ENCODE assay signal across 2 cellular contexts in genomic region chr1:1538989-1539309, GRCh38.
TF ChIP-seq lines count a peak whose summit lies in the region.

No MANE protein-coding gene starts in this region.

TF ChIP-seq in SK-N-SH, 30 proteins besides CTCF, POLR2A, EP300 and RAD21 (continued from another document):
- TF ChIP-seq USF2 (IDR thresholded peaks at IDR 0.05; ENCODE audit: borderline replicate concordance, low read depth, low read length), result no peak
- TF ChIP-seq YY1 (IDR thresholded peaks at IDR 0.05; ENCODE audit: low read depth), result no peak
- no peak for TF ChIP-seq ELF1 (IDR thresholded peaks at IDR 0.05)
- no peak for TF ChIP-seq TAF1 (IDR thresholded peaks at IDR 0.05; ENCODE audit: borderline replicate concordance, low read depth, low read length)
- TF ChIP-seq GABPA (IDR thresholded peaks at IDR 0.05; ENCODE audit: low read depth), result no peak
- TF ChIP-seq FOSL2 (IDR thresholded peaks at IDR 0.05; ENCODE audit: borderline replicate concordance, low read depth), result no peak
- TF ChIP-seq CHD2 (IDR thresholded peaks at IDR 0.05; ENCODE audit: low read length, partially characterized antibody), result no peak

TF ChIP-seq in SK-N-SH treated with all-trans-retinoic acid at 6 μM for 48 hours, 23 proteins besides CTCF, POLR2A, EP300 and RAD21 (continued from another document):
- TF ChIP-seq POU6F1 (CRISPR knock-in tag; IDR thresholded peaks at IDR 0.05; ENCODE audit: borderline replicate concordance, low read depth) (no peak), CREB5 (CRISPR knock-in tag; IDR thresholded peaks at IDR 0.05; ENCODE audit: low read depth) (no peak), CSDC2 (CRISPR knock-in tag; IDR thresholded peaks at IDR 0.05) (no peak), ISL1 (CRISPR knock-in tag; IDR thresholded peaks at IDR 0.05) (no peak), ZNF8 (CRISPR knock-in tag; IDR thresholded peaks at IDR 0.05) (no peak), OSR1 (CRISPR knock-in tag; IDR thresholded peaks at IDR 0.05) (no peak), BACH2 (CRISPR knock-in tag; IDR thresholded peaks at IDR 0.05; ENCODE audit: borderline replicate concordance) (no peak), RARB (CRISPR knock-in tag; IDR thresholded peaks at IDR 0.05) (no peak), TSHZ2 (CRISPR knock-in tag; IDR thresholded peaks at IDR 0.05) (no peak), GLIS3 (CRISPR knock-in tag; IDR thresholded peaks at IDR 0.05) (no peak)
